ENCODE assay signal across 1 cellular context in genomic region chr6:44333942-44334341, GRCh38.
TF ChIP-seq lines count a peak whose summit lies in the region.

No MANE protein-coding gene starts in this region.

TF ChIP-seq in liver, 16 proteins besides CTCF, POLR2A, EP300 and RAD21 (continued from another document):
- TF ChIP-seq ATF3 (IDR thresholded peaks at IDR 0.05), result no peak
- no peak for TF ChIP-seq NR2F2 (IDR thresholded peaks at IDR 0.05)
- TF ChIP-seq JUND (IDR thresholded peaks at IDR 0.05), result no peak
- TF ChIP-seq ZBTB33 (IDR thresholded peaks at IDR 0.05), result no peak
- no peak for TF ChIP-seq YY1 (IDR thresholded peaks at IDR 0.05)
- TF ChIP-seq GABPA (IDR thresholded peaks at IDR 0.05 in 1 of 2, conservative IDR thresholded peaks at IDR 0.05 in 1 of 2), result no peak
TF ChIP-seq in liver: peak in this region for 2.
